ENCODE assay signal across 1 cellular context in genomic region chr10:11813855-11814557, GRCh38.
TF ChIP-seq lines count a peak whose summit lies in the region.

No MANE protein-coding gene starts in this region.

TF ChIP-seq in HepG2, 621 proteins besides CTCF, POLR2A, EP300 and RAD21 (continued from another document):
- TF ChIP-seq MLXIP (CRISPR knock-in tag; IDR thresholded peaks at IDR 0.05; ENCODE audit: borderline replicate concordance) (no peak), YY1 (IDR thresholded peaks at IDR 0.05; ENCODE audit: insufficient read depth, insufficient replicate concordance, low read depth, low read length) (no peak)
